In genomic region chr12:45989277-45989856, GRCh38 we compare ENCODE assay signal across 8 cellular contexts. TPM values are rescaled to one million over a fixed set of nuclear protein-coding genes. Genes with fewer than 3 reads are reported as not detected.
DNase-seq lines count a peak whose midpoint lies in the region; ATAC-seq and TF ChIP-seq lines count a peak whose summit lies in the region.

No MANE protein-coding gene starts in this region.

- H3K4me3 ChIP-seq in right atrium auricular region (peak overlapping the region; percentile 63 to 75), skeletal muscle satellite cell (ENCODE audit: low read length) (peak overlapping the region; percentile 82)

- H3K27me3 ChIP-seq in right atrium auricular region (no peaks in the 10 kb centered on the region), skeletal muscle satellite cell (ENCODE audit: control insufficient read depth, insufficient read depth, low read length) (no peaks in the 10 kb centered on the region)

- H3K9ac ChIP-seq in skeletal muscle satellite cell (ENCODE audit: low read depth, low read length): peak overlapping the region; percentile 95

- peaks cover 37% of the 10 kb centered on the region for H3K36me3 Mint-ChIP-seq in activated T-helper 2 cell treated with anti-CD3 and anti-CD28 coated beads, Interferon-gamma antibody, Interleukin-2, Interleukin-4, amounts not matched to agents 10 μg/mL and 5 μg/mL and 100 μg/mL, durations not matched to agents 14 hours and 24 hours and 36 hours (ENCODE audit: low read depth)

- H3K4me3 Mint-ChIP-seq in activated T-helper 2 cell treated with anti-CD3 and anti-CD28 coated beads, Interferon-gamma antibody, Interleukin-2, Interleukin-4, amounts not matched to agents 10 μg/mL and 5 μg/mL and 100 μg/mL, durations not matched to agents 14 hours and 24 hours and 36 hours (ENCODE audit: low read depth): peak overlapping the region; percentile 93

- peak overlapping the region; percentile 86 for H3K4me2 ChIP-seq in skeletal muscle satellite cell (ENCODE audit: low read length)

- intact Hi-C loops in activated T-helper 2 cell treated with anti-CD3 and anti-CD28 coated beads, Interferon-gamma antibody, Interleukin-2, Interleukin-4, amounts not matched to agents 10 μg/mL and 5 μg/mL and 100 μg/mL, durations not matched to agents 14 hours and 24 hours and 36 hours (cut with micrococcal nuclease): no loop called here

- H3K36me3 ChIP-seq in right atrium auricular region (peaks cover 4% of the 10 kb centered on the region), skeletal muscle satellite cell (ENCODE audit: insufficient read depth, low read length) (peaks cover 7% of the 10 kb centered on the region)

- H3K27ac Mint-ChIP-seq in activated T-helper 2 cell treated with anti-CD3 and anti-CD28 coated beads, Interferon-gamma antibody, Interleukin-2, Interleukin-4, amounts not matched to agents 10 μg/mL and 5 μg/mL and 100 μg/mL, durations not matched to agents 14 hours and 24 hours and 36 hours: peak overlapping the region; percentile 98

- H3K9me3 Mint-ChIP-seq in activated T-helper 2 cell treated with anti-CD3 and anti-CD28 coated beads, Interferon-gamma antibody, Interleukin-2, Interleukin-4, amounts not matched to agents 10 μg/mL and 5 μg/mL and 100 μg/mL, durations not matched to agents 14 hours and 24 hours and 36 hours: peaks cover 4% of the 10 kb centered on the region

- H3K4me1 Mint-ChIP-seq in activated T-helper 2 cell treated with anti-CD3 and anti-CD28 coated beads, Interferon-gamma antibody, Interleukin-2, Interleukin-4, amounts not matched to agents 10 μg/mL and 5 μg/mL and 100 μg/mL, durations not matched to agents 14 hours and 24 hours and 36 hours (ENCODE audit: low read depth): peaks cover 48% of the 10 kb centered on the region

- DNase-seq in NCI-H2029 treated with DMSO at 0.1 percent for 48 hours (lab: John Stamatoyannopoulos, UW) (peak; percentile 22), NCI-H2029 (lab: John Stamatoyannopoulos, UW) (no peak), KG1 (lab: John Stamatoyannopoulos, UW) (peak; percentile 68), right atrium auricular region (ENCODE audit: low spot score) (no peak), COR-L47 (lab: John Stamatoyannopoulos, UW) (no peak)
- peak; percentile 52 for DNase-seq in activated T-helper 2 cell treated with anti-CD3 and anti-CD28 coated beads, Interferon-gamma antibody, Interleukin-2, Interleukin-4, amounts not matched to agents 10 μg/mL and 5 μg/mL and 100 μg/mL, durations not matched to agents 14 hours and 24 hours and 36 hours (ENCODE audit: low spot score)

- no peaks in the 10 kb centered on the region for H3K9me3 ChIP-seq in right atrium auricular region
- H3K9me3 ChIP-seq in skeletal muscle satellite cell (replicated peaks; ENCODE audit: low read length): no peaks in the 10 kb centered on the region

- H3K27me3 Mint-ChIP-seq in activated T-helper 2 cell treated with anti-CD3 and anti-CD28 coated beads, Interferon-gamma antibody, Interleukin-2, Interleukin-4, amounts not matched to agents 10 μg/mL and 5 μg/mL and 100 μg/mL, durations not matched to agents 14 hours and 24 hours and 36 hours (ENCODE audit: low read depth): no peaks in the 10 kb centered on the region

- peaks cover 0 to 47% of the 10 kb centered on the region in 2 donors for H3K4me1 ChIP-seq in right atrium auricular region
- H3K4me1 ChIP-seq in skeletal muscle satellite cell (ENCODE audit: control insufficient read depth, insufficient read depth, low read length): peaks cover 20% of the 10 kb centered on the region

- no peak for TF ChIP-seq CTCF in right atrium auricular region (IDR thresholded peaks at IDR 0.05)

- ATAC-seq in GM21576 (IDR thresholded peaks at IDR 0.05; ENCODE audit: unreplicated experiment): peak; percentile 11

- peak overlapping the region; percentile 95 to 99 for H3K27ac ChIP-seq in right atrium auricular region

RNA-seq across cellular contexts. Expression of gene SCAF11, which starts 1.0 kb away (rescaled TPM):
- total RNA-seq in activated T-helper 2 cell treated with anti-CD3 and anti-CD28 coated beads, Interferon-gamma antibody, Interleukin-2, Interleukin-4, amounts not matched to agents 10 μg/mL and 5 μg/mL and 100 μg/mL, durations not matched to agents 14 hours and 24 hours and 36 hours: 125 and 128 TPM in 2 replicates
- total RNA-seq in right atrium auricular region: 100 to 1,000 TPM; 114 TPM
- total RNA-seq in skeletal muscle satellite cell (2012; rRNA removed): 72.2 and 75.8 TPM in 2 replicates

Comparison
In these comparisons a context has a peak if more than half of its experiments do, and no peak if none do; other contexts are left out.
1. DNase-seq: peak in NCI-H2029 treated with DMSO at 0.1 percent for 48 hours (single experiment), KG1 (single experiment) and activated T-helper 2 cell treated with anti-CD3 and anti-CD28 coated beads, Interferon-gamma antibody, Interleukin-2, Interleukin-4, amounts not matched to agents 10 μg/mL and 5 μg/mL and 100 μg/mL, durations not matched to agents 14 hours and 24 hours and 36 hours (single experiment); none in NCI-H2029 (single experiment), right atrium auricular region (single experiment) and COR-L47 (single experiment).